8 cellular contexts compared by ENCODE assay signal in the genomic region with DNA sequence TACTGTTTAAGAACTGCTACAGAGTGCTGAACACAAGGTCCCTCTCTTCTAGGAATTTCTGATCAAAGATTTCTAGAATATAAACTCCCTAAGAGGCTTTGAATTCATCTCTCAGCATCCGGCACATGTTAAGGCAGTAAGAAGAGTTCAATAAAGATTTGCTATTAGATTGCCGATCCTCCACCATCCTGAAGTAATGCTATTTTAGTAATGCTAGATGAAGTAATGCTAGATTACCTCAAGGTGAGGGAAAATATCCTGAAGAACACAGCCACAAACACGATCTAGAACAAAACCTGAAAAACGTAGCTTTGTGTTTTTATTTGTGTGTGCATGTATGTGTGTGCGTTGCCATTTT.
DNase-seq lines count a peak whose midpoint lies in the region; ATAC-seq and TF ChIP-seq lines count a peak whose summit lies in the region.

No MANE protein-coding gene starts in this region.

- H3K4me3 Mint-ChIP-seq in nephron, result peak overlapping the region; percentile 88 to 99 (median 98)

- peak overlapping the region; percentile 98 to 100 (median 99) for H3K27ac ChIP-seq in BLaER1 treated with 17β-estradiol and CSF1 and Interleukin-3, amounts not matched to agents 10 nM and 100 nM
- peak overlapping the region; percentile 96 for H3K27ac ChIP-seq in duodenal mucosa (ENCODE audit: low read depth, low read length)

- no peaks in the 10 kb centered on the region for H3K9me3 ChIP-seq in BLaER1 treated with 17β-estradiol and CSF1 and Interleukin-3, amounts not matched to agents 10 nM and 100 nM (replicated peaks in 1 of 11)
- H3K9me3 ChIP-seq in duodenal mucosa (ENCODE audit: control insufficient read depth in 1 of 2, low read length in 2 of 2), result no peaks in the 10 kb centered on the region

- peak overlapping the region; percentile 100 for H3K27ac Mint-ChIP-seq in nephron

- TF ChIP-seq CTCF in NB4 (IDR thresholded peaks at IDR 0.05; ENCODE audit: low read depth, low read length) (no peak), nephron (IDR thresholded peaks at IDR 0.05; ENCODE audit: unreplicated experiment in 3 of 3) (no peak), GM10266 (IDR thresholded peaks at IDR 0.05; ENCODE audit: control insufficient read depth, insufficient read depth, low read depth, missing control alignments) (no peak)

- H3K4me2 ChIP-seq in BLaER1 treated with 17β-estradiol and CSF1 and Interleukin-3, amounts not matched to agents 10 nM and 100 nM, result peak overlapping the region; percentile 87 to 94 (median 93)

- H3K27me3 ChIP-seq in BLaER1 treated with 17β-estradiol and CSF1 and Interleukin-3, amounts not matched to agents 10 nM and 100 nM, result no peaks in the 10 kb centered on the region
- H3K27me3 ChIP-seq in duodenal mucosa (ENCODE audit: control insufficient read depth in 1 of 2, insufficient read depth in 2 of 2, low read length in 2 of 2), result no peaks in the 10 kb centered on the region

- peak overlapping the region; percentile 87 to 99 (median 97) for H3K4me3 ChIP-seq in BLaER1 treated with 17β-estradiol and CSF1 and Interleukin-3, amounts not matched to agents 10 nM and 100 nM
- peak overlapping the region; percentile 99 for H3K4me3 ChIP-seq in NB4 (ENCODE audit: low read depth, low read length)
- H3K4me3 ChIP-seq in duodenal mucosa (ENCODE audit: low read depth in 1 of 2, low read length in 2 of 2), result peak overlapping the region; percentile 96

- H3K9ac ChIP-seq in BLaER1 treated with 17β-estradiol and CSF1 and Interleukin-3, amounts not matched to agents 10 nM and 100 nM, result peak overlapping the region; percentile 97 to 99 (median 99)
- H3K9ac ChIP-seq in duodenal mucosa (ENCODE audit: low read depth in 1 of 2, low read length in 2 of 2), result peak overlapping the region; percentile 95 to 99

- peaks cover 28 to 39% (median 35%) of the 10 kb centered on the region in 11 experiments for H3K36me3 ChIP-seq in BLaER1 treated with 17β-estradiol and CSF1 and Interleukin-3, amounts not matched to agents 10 nM and 100 nM
- peaks cover 16 to 27% of the 10 kb centered on the region in 2 donors for H3K36me3 ChIP-seq in duodenal mucosa (ENCODE audit: control insufficient read depth in 1 of 2, insufficient read depth in 2 of 2, low read length in 2 of 2)

- no peak for TF ChIP-seq POLR2A in NB4 (IDR thresholded peaks at IDR 0.05; ENCODE audit: extremely low read depth, insufficient read length)

- ATAC-seq in HG02798 (IDR thresholded peaks at IDR 0.05; ENCODE audit: poor library complexity, unreplicated experiment), result no peak
- no peak for ATAC-seq in HG03095 (IDR thresholded peaks at IDR 0.05; ENCODE audit: unreplicated experiment)

- H3K4me1 Mint-ChIP-seq in nephron, result peaks cover 60% of the 10 kb centered on the region

- DNase-seq in NB4 (ENCODE audit: low read depth) (no peak), GM10266 (ENCODE audit: extremely low spot score) (no peak), cerebellar cortex (ENCODE audit: low spot score) (no peak)

- no peaks in the 10 kb centered on the region for H3K9me3 Mint-ChIP-seq in nephron

- peaks cover 67 to 79% (median 76%) of the 10 kb centered on the region in 10 experiments for H3K4me1 ChIP-seq in BLaER1 treated with 17β-estradiol and CSF1 and Interleukin-3, amounts not matched to agents 10 nM and 100 nM
- peaks cover 31 to 34% of the 10 kb centered on the region in 2 donors for H3K4me1 ChIP-seq in duodenal mucosa (ENCODE audit: control insufficient read depth in 1 of 2, insufficient read depth in 2 of 2, low read length in 2 of 2)

- peaks cover 32% of the 10 kb centered on the region for H3K36me3 Mint-ChIP-seq in nephron (ENCODE audit: low read depth)

- no peaks in the 10 kb centered on the region for H3K27me3 Mint-ChIP-seq in nephron (ENCODE audit: low read depth)

- peaks cover 39 to 69% (median 47%) of the 10 kb centered on the region in 11 experiments for H4K20me1 ChIP-seq in BLaER1 treated with 17β-estradiol and CSF1 and Interleukin-3, amounts not matched to agents 10 nM and 100 nM
